In genomic region chr7:47233996-47234395, GRCh38 we compare ENCODE assay signal across 26 cellular contexts.
"Had no signal": no experiment of that assay in that cellular context is flagged by ENCODE, and none has a peak within 500 bp of the region (broad histone marks: within the 10 kb centered on the region; RNA-seq: fewer than 3 reads in every experiment).

No MANE protein-coding gene starts in this region.

- H3K27me3 ChIP-seq: ascending aorta had no signal

- H3K36me3 Mint-ChIP-seq: activated CD4-positive, alpha-beta memory T cell treated with anti-CD3 and anti-CD28 coated beads for 36 hours; activated naive CD4-positive, alpha-beta T cell treated with anti-CD3 and anti-CD28 coated beads, Interleukin-2, amount 50 U/mL, for 72 hours; WTC11 had no signal

- H3K4me1 Mint-ChIP-seq: activated CD4-positive, alpha-beta T cell treated with anti-CD3 and anti-CD28 coated beads, Interleukin-2, amount 10 ng/mL, durations not matched to agents 24 days and 14 days; activated naive CD8-positive, alpha-beta T cell treated with anti-CD3 and anti-CD28 coated beads, Interleukin-2, amount 50 U/mL, for 24 hours had no signal

- FAIRE-seq: bronchial epithelial cell had no signal

- ATAC-seq: activated naive CD4-positive, alpha-beta T cell treated with anti-CD3 and anti-CD28 coated beads, Interleukin-2, amount 50 U/mL, for 72 hours; activated naive CD8-positive, alpha-beta T cell treated with anti-CD3 and anti-CD28 coated beads, Interleukin-2, amount 50 U/mL, for 24 hours; activated T-cell treated with anti-CD3 and anti-CD28 coated beads, Interleukin-2, amount 50 U/mL, for 4 hours; PC-3; WTC11 had no signal

- H3K36me3 ChIP-seq: ascending aorta had no signal

- H3K9me3 Mint-ChIP-seq: activated CD4-positive, alpha-beta memory T cell treated with anti-CD3 and anti-CD28 coated beads for 36 hours; activated CD4-positive, alpha-beta T cell treated with anti-CD3 and anti-CD28 coated beads, Interleukin-2, amount 10 ng/mL, durations not matched to agents 24 days and 14 days; activated naive CD4-positive, alpha-beta T cell treated with anti-CD3 and anti-CD28 coated beads, Interleukin-2, amount 50 U/mL, for 72 hours; activated naive CD8-positive, alpha-beta T cell treated with anti-CD3 and anti-CD28 coated beads, Interleukin-2, amount 50 U/mL, for 24 hours; activated T-cell treated with anti-CD3 and anti-CD28 coated beads, Interleukin-2, amount 50 U/mL, for 4 hours; T-helper 1 cell treated with Interleukin-12 subunit alpha and Interleukin-12 subunit beta and Interleukin-4 antibody, amounts not matched to agents 30 μg/mL and 1 μg/mL, for 36 hours had no signal

- H3K27ac Mint-ChIP-seq: activated CD4-positive, alpha-beta memory T cell treated with anti-CD3 and anti-CD28 coated beads for 36 hours; activated CD4-positive, alpha-beta T cell treated with anti-CD3 and anti-CD28 coated beads, Interleukin-2, amount 10 ng/mL, durations not matched to agents 24 days and 14 days; activated naive CD4-positive, alpha-beta T cell treated with anti-CD3 and anti-CD28 coated beads, Interleukin-2, amount 50 U/mL, for 72 hours; activated naive CD8-positive, alpha-beta T cell treated with anti-CD3 and anti-CD28 coated beads, Interleukin-2, amount 50 U/mL, for 24 hours; T-helper 1 cell treated with Interleukin-12 subunit alpha and Interleukin-12 subunit beta and Interleukin-4 antibody, amounts not matched to agents 30 μg/mL and 1 μg/mL, for 36 hours; WTC11 had no signal

- H3K4me3 Mint-ChIP-seq: activated CD4-positive, alpha-beta memory T cell treated with anti-CD3 and anti-CD28 coated beads for 36 hours; activated CD4-positive, alpha-beta T cell treated with anti-CD3 and anti-CD28 coated beads, Interleukin-2, amount 10 ng/mL, durations not matched to agents 24 days and 14 days; activated naive CD8-positive, alpha-beta T cell treated with anti-CD3 and anti-CD28 coated beads, Interleukin-2, amount 50 U/mL, for 24 hours; activated T-cell treated with anti-CD3 and anti-CD28 coated beads, Interleukin-2, amount 50 U/mL, for 4 hours; T-helper 1 cell treated with Interleukin-12 subunit alpha and Interleukin-12 subunit beta and Interleukin-4 antibody, amounts not matched to agents 30 μg/mL and 1 μg/mL, for 36 hours; WTC11 had no signal

- DNase-seq: activated CD4-positive, alpha-beta memory T cell treated with anti-CD3 and anti-CD28 coated beads for 36 hours; activated CD4-positive, alpha-beta T cell treated with anti-CD3 and anti-CD28 coated beads, Interleukin-2, amount 10 ng/mL, durations not matched to agents 24 days and 14 days; activated CD4-positive, CD25-positive, alpha-beta regulatory T cell treated with anti-CD3 and anti-CD28 coated beads, Interleukin-2, amount 50 U/mL, for 72 hours; activated CD8-positive, alpha-beta memory T cell treated with anti-CD3 and anti-CD28 coated beads for 24 hours; activated effector memory CD4-positive, alpha-beta T cell treated with anti-CD3 and anti-CD28 coated beads, Interleukin-2, amount 50 U/mL, for 16 hours; activated naive CD4-positive, alpha-beta T cell treated with Interleukin-2 at 50 U/mL for 16 hours; activated naive CD8-positive, alpha-beta T cell treated with anti-CD3 and anti-CD28 coated beads, Interleukin-2, amount 50 U/mL, for 24 hours; activated T-cell treated with anti-CD3 and anti-CD28 coated beads, Interleukin-2, amount 50 U/mL, for 4 hours; amniotic stem cell; central memory CD4-positive, alpha-beta T cell; MM.1S; NCI-H1105; NCI-H1436; NCI-H1694 treated with DMSO at 0.1 percent for 48 hours; NCI-H2029 treated with DMSO at 0.1 percent for 48 hours; NCI-H2171; NCI-H2227 treated with DMSO at 0.1 percent for 48 hours; NCI-H510A; NCI-H526 treated with DMSO at 0.1 percent for 48 hours; PC-3; SHP77 treated with DMSO at 0.1 percent for 48 hours had no signal

- H3K4me1 ChIP-seq: ascending aorta had no signal

- H3K27me3 Mint-ChIP-seq: activated CD4-positive, alpha-beta memory T cell treated with anti-CD3 and anti-CD28 coated beads for 36 hours had no signal

- H3K9me3 ChIP-seq: ascending aorta had no signal

- H3K27ac ChIP-seq: ascending aorta had no signal

- H3K4me3 ChIP-seq: ascending aorta had no signal
